Comparison of ENCODE assay signal across 9 cellular contexts in the genomic region with DNA sequence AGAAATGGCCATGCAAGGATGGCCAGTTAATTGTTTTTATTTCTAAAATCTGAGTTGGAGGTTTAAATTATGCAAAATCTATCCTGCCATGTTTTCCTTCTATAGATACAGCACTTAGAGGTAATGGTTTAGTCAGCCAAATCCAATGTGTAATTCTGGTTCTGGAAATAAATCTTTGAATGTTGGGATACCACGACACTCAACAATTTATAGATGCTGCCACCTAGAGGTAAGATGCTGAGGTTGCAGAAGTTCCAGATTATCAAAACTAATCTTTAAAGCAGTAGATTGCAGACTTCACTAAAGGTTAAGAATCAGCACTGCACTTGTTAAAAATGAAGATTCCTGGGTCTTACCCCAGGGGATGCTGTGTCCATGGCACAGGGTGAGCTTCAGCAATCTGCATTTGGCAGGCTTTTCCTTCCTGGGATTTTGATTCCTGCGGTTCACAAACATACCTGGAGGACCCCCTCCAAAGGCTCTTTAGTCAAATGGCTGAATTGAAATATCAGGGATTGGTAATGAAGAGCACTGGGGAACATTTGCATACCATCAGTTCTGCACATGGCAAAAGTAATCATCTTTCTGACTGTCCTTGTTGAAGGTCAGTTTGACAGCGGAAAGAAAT. TPM values are rescaled to one million over a fixed set of nuclear protein-coding genes. Genes with fewer than 3 reads are reported as not detected.
DNase-seq lines count a peak whose midpoint lies in the region; ATAC-seq and TF ChIP-seq lines count a peak whose summit lies in the region.
"Had no signal": no experiment of that assay in that cellular context is flagged by ENCODE, and none has a peak within 500 bp of the region (broad histone marks: within the 10 kb centered on the region; RNA-seq: fewer than 3 reads in every experiment).

No MANE protein-coding gene starts in this region.

- no peaks in the 10 kb centered on the region for H3K27me3 Mint-ChIP-seq in activated CD4-positive, alpha-beta memory T cell treated with anti-CD3 and anti-CD28 coated beads for 36 hours

- H3K9me3 ChIP-seq in left ventricle myocardium inferior (replicated peaks), result peaks cover 22% of the 10 kb centered on the region
- H3K9me3 ChIP-seq in breast epithelium, result peaks cover 3 to 9% of the 10 kb centered on the region in 2 donors

- TF ChIP-seq POLR2A in NB4 (IDR thresholded peaks at IDR 0.05; ENCODE audit: extremely low read depth, insufficient read length) (no peak), breast epithelium (IDR thresholded peaks at IDR 0.05) (no peak)

- DNase-seq in left ventricle myocardium inferior (no peak), left cardiac atrium (no peak), NB4 (ENCODE audit: low read depth) (peak; percentile 39), breast epithelium (ENCODE audit: low spot score in 2 of 2) (no peak), midbrain (lab: John Stamatoyannopoulos, UW) (peak; percentile 39)
- DNase-seq in activated CD4-positive, alpha-beta memory T cell treated with anti-CD3 and anti-CD28 coated beads for 36 hours, result no peak

- ATAC-seq in left cardiac atrium (no peak), GM18909 (IDR thresholded peaks at IDR 0.05; ENCODE audit: poor library complexity, unreplicated experiment) (no peak), HG02610 (IDR thresholded peaks at IDR 0.05; ENCODE audit: unreplicated experiment) (no peak)

- H3K4me3 ChIP-seq in left ventricle myocardium inferior, result no peak overlapping the region
- H3K4me3 ChIP-seq in NB4 (ENCODE audit: low read depth, low read length), result no peak overlapping the region
- H3K4me3 ChIP-seq in breast epithelium, result no peak overlapping the region

- H3K4me1 ChIP-seq in left ventricle myocardium inferior (no peaks in the 10 kb centered on the region), breast epithelium (no peaks in the 10 kb centered on the region)

- intact Hi-C loops in left ventricle myocardium inferior (cut with micrococcal nuclease) (no loop called here), left cardiac atrium (cut with DNase I) (no loop called here), breast epithelium (cut with DNase I; ENCODE audit: low total_unique reads) (no loop called here)
- intact Hi-C loops in activated CD4-positive, alpha-beta memory T cell treated with anti-CD3 and anti-CD28 coated beads for 36 hours (cut with micrococcal nuclease), result loop anchor here (2.0 kb wide), 1 partner anchor 72 kb away; no protein-coding TSS in a partner anchor

- no peaks in the 10 kb centered on the region for H3K36me3 Mint-ChIP-seq in activated CD4-positive, alpha-beta memory T cell treated with anti-CD3 and anti-CD28 coated beads for 36 hours
- H3K36me3 Mint-ChIP-seq: activated naive CD8-positive, alpha-beta T cell had no signal

- no peaks in the 10 kb centered on the region for H3K36me3 ChIP-seq in left ventricle myocardium inferior
- no peaks in the 10 kb centered on the region for H3K36me3 ChIP-seq in breast epithelium

- H3K4me1 Mint-ChIP-seq in activated CD4-positive, alpha-beta memory T cell treated with anti-CD3 and anti-CD28 coated beads for 36 hours (ENCODE audit: low read depth), result no peaks in the 10 kb centered on the region

- CTCF ChIA-PET in activated CD4-positive, alpha-beta memory T cell treated with anti-CD3 and anti-CD28 coated beads for 36 hours (lab: Charles Lee), result interaction anchor here (1.0 to 2.3 kb wide), 5 partner anchors 9 to 506 kb away, joined by 3 to 9 read pairs (median 5); no protein-coding TSS in a partner anchor

- H3K27ac ChIP-seq in left ventricle myocardium inferior (replicated peaks) (no peak overlapping the region), breast epithelium (no peak overlapping the region)

- no peak overlapping the region for H3K4me3 Mint-ChIP-seq in activated CD4-positive, alpha-beta memory T cell treated with anti-CD3 and anti-CD28 coated beads for 36 hours
- H3K4me3 Mint-ChIP-seq: activated naive CD8-positive, alpha-beta T cell had no signal

- H3K27ac Mint-ChIP-seq in activated CD4-positive, alpha-beta memory T cell treated with anti-CD3 and anti-CD28 coated beads for 36 hours, result no peak overlapping the region
- H3K27ac Mint-ChIP-seq: activated naive CD8-positive, alpha-beta T cell had no signal

- no peaks in the 10 kb centered on the region for H3K9me3 Mint-ChIP-seq in activated CD4-positive, alpha-beta memory T cell treated with anti-CD3 and anti-CD28 coated beads for 36 hours

- TF ChIP-seq CTCF in left ventricle myocardium inferior (IDR thresholded peaks at IDR 0.05; ENCODE audit: borderline replicate concordance) (peak; percentile 65), NB4 (IDR thresholded peaks at IDR 0.05; ENCODE audit: low read depth, low read length) (peak; percentile 81), breast epithelium (IDR thresholded peaks at IDR 0.05) (peak in 2 of 3 donors; percentile 31 to 54)

- H3K27me3 ChIP-seq in left ventricle myocardium inferior (ENCODE audit: low read depth) (peaks cover 27% of the 10 kb centered on the region), breast epithelium (no peaks in the 10 kb centered on the region)

- POLR2A ChIA-PET in activated CD4-positive, alpha-beta memory T cell treated with anti-CD3 and anti-CD28 coated beads for 36 hours (lab: Charles Lee), result no interaction called here

RNA-seq across cellular contexts. Expression of a gene that starts 53.4 kb away (rescaled TPM):
- total RNA-seq in left ventricle myocardium inferior (not detected), left cardiac atrium (under 1 TPM; 0.29 to 0.71 TPM), breast epithelium (1 to 10 TPM in 1 of 3 donors, under 1 TPM in 2; 0.33 to 1.0 (median 0.80) TPM)
- not detected for total RNA-seq in activated CD4-positive, alpha-beta memory T cell treated with anti-CD3 and anti-CD28 coated beads for 36 hours

Comparison
In these comparisons a context has a peak if more than half of its experiments do, and no peak if none do; other contexts are left out.
1. DNase-seq: peak in NB4 (single experiment) and midbrain (single experiment); none in left ventricle myocardium inferior (single experiment), left cardiac atrium (single experiment), breast epithelium (0 of 2) and activated CD4-positive, alpha-beta memory T cell treated with anti-CD3 and anti-CD28 coated beads for 36 hours (single experiment).
2. Peak in every context shown above with its lines, with median percentiles within 50 percentile points of each other: CTCF ChIP-seq.